ENCODE assay signal across 12 cellular contexts in the genomic region with DNA sequence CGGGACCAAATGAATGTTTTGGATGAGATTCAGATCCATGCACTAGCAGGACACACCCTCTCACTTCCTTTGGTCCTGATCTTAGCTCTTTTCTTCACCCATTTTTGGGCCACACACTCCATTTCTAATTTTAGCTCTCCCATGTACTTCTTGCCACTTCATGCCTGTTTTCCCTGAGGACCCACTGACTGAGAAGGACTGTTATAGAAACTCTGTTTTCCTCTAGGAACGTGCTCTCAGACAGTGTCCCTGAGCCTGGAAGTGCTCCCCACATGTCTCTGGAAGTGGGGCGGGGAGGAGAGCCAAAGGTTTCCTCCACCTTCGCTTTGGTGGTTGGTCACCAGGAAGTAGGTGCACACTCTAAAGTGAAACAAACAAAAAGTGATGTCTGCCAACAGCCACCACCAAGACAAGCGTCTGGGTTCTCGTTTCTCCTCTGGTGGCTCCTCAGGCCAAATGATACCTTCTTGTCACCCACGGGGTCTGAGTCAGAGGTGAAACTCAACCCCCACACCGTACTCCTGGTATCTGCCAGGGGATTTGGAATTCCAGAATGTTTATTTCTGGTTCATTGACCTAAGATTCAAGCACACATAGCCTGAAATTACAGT.
A peak's percentile ranks its signal among the peaks of the same experiment; 100 is the strongest.
DNase-seq lines count a peak whose midpoint lies in the region; ATAC-seq and TF ChIP-seq lines count a peak whose summit lies in the region.
"Had no signal": no experiment of that assay in that cellular context is flagged by ENCODE, and none has a peak within 500 bp of the region (broad histone marks: within the 10 kb centered on the region; RNA-seq: fewer than 3 reads in every experiment).

No MANE protein-coding gene starts in this region.

- H3K27ac ChIP-seq in coronary artery (peak overlapping the region; percentile 78 to 83), right lobe of liver (peak overlapping the region in 2 of 3 donors; percentile 41 to 58), aorta (ENCODE audit: low read depth in 1 of 2, low read length in 2 of 2) (peak overlapping the region; percentile 78 to 95)

- TF ChIP-seq CTCF in coronary artery (IDR thresholded peaks at IDR 0.05) (no peak), right lobe of liver (IDR thresholded peaks at IDR 0.05) (no peak)

- H3K4me3 ChIP-seq in coronary artery: peak overlapping the region; percentile 52
- peak overlapping the region in 1 of 3 donors; percentile 8 for H3K4me3 ChIP-seq in right lobe of liver
- H3K4me3 ChIP-seq in aorta (ENCODE audit: low read length in 2 of 2): no peak overlapping the region

- H3K36me3 Mint-ChIP-seq in activated naive CD4-positive, alpha-beta T cell treated with anti-CD3 and anti-CD28 coated beads, Interleukin-2, amount 50 U/mL, for 72 hours: peaks cover 9% of the 10 kb centered on the region in 2 donors

- no peak overlapping the region for H3K27ac Mint-ChIP-seq in activated naive CD4-positive, alpha-beta T cell treated with anti-CD3 and anti-CD28 coated beads, Interleukin-2, amount 50 U/mL, for 72 hours

- peaks cover 9% of the 10 kb centered on the region in 2 donors for H3K9me3 Mint-ChIP-seq in activated naive CD4-positive, alpha-beta T cell treated with anti-CD3 and anti-CD28 coated beads, Interleukin-2, amount 50 U/mL, for 72 hours

- intact Hi-C loops in right lobe of liver (cut with DNase I) (no loop called here), aorta (cut with DNase I) (loop anchor here in 1 of 2 donors (1.0 to 5.0 kb wide), 3 partner anchors 27 to 79 kb away; a partner anchor contains a TSS)

- peaks cover 0 to 25% (median 4%) of the 10 kb centered on the region in 4 donors for H3K36me3 ChIP-seq in right lobe of liver
- peaks cover 0 to 4% of the 10 kb centered on the region in 2 donors for H3K36me3 ChIP-seq in aorta (ENCODE audit: control insufficient read depth in 1 of 2, insufficient read depth in 2 of 2, low read length in 1 of 2)

- DNase-seq in stimulated activated CD4-positive, alpha-beta T cell treated with anti-CD3 and anti-CD28 coated beads, Interleukin-15, amount 100 ng/mL, for 24 hours: peak; percentile 5
- no peak for DNase-seq in stimulated activated CD4-positive, alpha-beta T cell treated with anti-CD3 and anti-CD28 coated beads, Interleukin-1b, Interleukin-23, amount 100 ng/mL, for 48 hours
- DNase-seq in coronary artery (ENCODE audit: low spot score): peak; percentile 77
- DNase-seq in right lobe of liver: no peak
- peak in 1 of 2 donors; percentile 55 for DNase-seq in aorta
- DNase-seq in activated naive CD4-positive, alpha-beta T cell treated with anti-CD3 and anti-CD28 coated beads, Interleukin-2, amount 50 U/mL, for 72 hours (ENCODE audit: low spot score in 2 of 2): no peak
- no peak for DNase-seq in NCI-H128 (lab: John Stamatoyannopoulos, UW; ENCODE audit: unreplicated experiment)
- DNase-seq in NOMO-1 (lab: John Stamatoyannopoulos, UW; ENCODE audit: unreplicated experiment in 2 of 2): no peak
- DNase-seq: ACHN; activated effector memory CD4-positive, alpha-beta T cell treated with Interleukin-2 at 50 U/mL for 16 hours; KBM-7; SHP77 treated with DMSO at 0.1 percent for 48 hours had no signal

- 19% methylated on average over 7 of the region's 8 CpGs for WGBS in right lobe of liver (ENCODE audit: insufficient coverage, low coverage, low lambda C conversion rate, missing lambda C conversion rate)
- WGBS in aorta, 2 donors: 3 to 5% methylated on average over 8 of the region's 8 CpGs

- no peaks in the 10 kb centered on the region for H3K27me3 ChIP-seq in right lobe of liver
- H3K27me3 ChIP-seq in aorta (ENCODE audit: control insufficient read depth in 1 of 2, insufficient read depth in 2 of 2, low read length in 1 of 2): no peaks in the 10 kb centered on the region

- H3K4me1 ChIP-seq in right lobe of liver (peaks cover 0 to 11% (median 4%) of the 10 kb centered on the region in 4 donors), aorta (ENCODE audit: control insufficient read depth in 1 of 2, insufficient read depth in 2 of 2, low read length in 2 of 2) (peaks cover 2 to 16% of the 10 kb centered on the region in 2 donors)

- no peak for TF ChIP-seq POLR2A in right lobe of liver (IDR thresholded peaks at IDR 0.05)

- ATAC-seq in right lobe of liver: peak; percentile 68 to 88 (median 76)
- ATAC-seq in aorta (ENCODE audit: low FRiP score): peak; percentile 84
- ATAC-seq in activated naive CD4-positive, alpha-beta T cell treated with anti-CD3 and anti-CD28 coated beads, Interleukin-2, amount 50 U/mL, for 72 hours: no peak

- H3K9me3 ChIP-seq in right lobe of liver (no peaks in the 10 kb centered on the region), aorta (ENCODE audit: control insufficient read depth, low read length) (no peaks in the 10 kb centered on the region)

Comparison
In these comparisons a context has a peak if more than half of its experiments do, and no peak if none do; other contexts are left out.
1. DNase-seq: peak in stimulated activated CD4-positive, alpha-beta T cell treated with anti-CD3 and anti-CD28 coated beads, Interleukin-15, amount 100 ng/mL, for 24 hours (single experiment) and coronary artery (single experiment); none in stimulated activated CD4-positive, alpha-beta T cell treated with anti-CD3 and anti-CD28 coated beads, Interleukin-1b, Interleukin-23, amount 100 ng/mL, for 48 hours (single experiment), right lobe of liver (0 of 3), activated naive CD4-positive, alpha-beta T cell treated with anti-CD3 and anti-CD28 coated beads, Interleukin-2, amount 50 U/mL, for 72 hours (0 of 2), NCI-H128 (single experiment) and NOMO-1 (0 of 2).
2. ATAC-seq: peak in right lobe of liver (4 of 4) and aorta (single experiment); none in activated naive CD4-positive, alpha-beta T cell treated with anti-CD3 and anti-CD28 coated beads, Interleukin-2, amount 50 U/mL, for 72 hours (0 of 2).
3. Peak in every context shown above with its lines, with median percentiles within 50 percentile points of each other: H3K27ac ChIP-seq.